Comparison of ENCODE assay signal across 8 cellular contexts in the genomic region with DNA sequence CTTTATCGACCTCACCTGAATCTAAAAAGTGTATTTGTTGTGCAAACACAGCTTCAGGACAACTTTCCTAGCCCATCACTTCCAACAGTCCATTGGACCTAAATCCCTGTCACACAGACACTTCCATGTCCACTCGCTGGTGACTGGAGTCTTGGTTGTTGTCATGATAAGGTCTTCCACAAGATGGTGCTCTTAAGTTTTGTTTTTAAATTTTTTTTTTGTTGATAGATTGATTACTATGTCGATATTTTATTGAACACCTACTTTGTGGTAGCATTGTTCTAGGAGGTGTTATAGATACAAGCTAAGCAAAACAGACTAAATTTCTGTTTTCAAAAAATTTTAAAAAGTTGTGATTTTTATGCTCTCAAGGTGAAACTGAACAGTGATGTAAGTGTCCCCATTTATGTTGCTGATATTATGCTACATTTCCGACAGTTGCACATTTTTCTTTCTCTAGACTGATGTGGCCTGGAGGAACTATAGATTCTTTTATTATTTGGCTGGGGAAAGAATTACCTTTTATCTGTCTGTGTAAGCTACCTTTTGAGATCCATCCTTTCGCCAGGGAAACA.
A peak's percentile ranks its signal among the peaks of the same experiment; 100 is the strongest.
DNase-seq lines count a peak whose midpoint lies in the region; ATAC-seq and TF ChIP-seq lines count a peak whose summit lies in the region.

No MANE protein-coding gene starts in this region.

- no peak overlapping the region for H3K27ac ChIP-seq in 22Rv1

- no peak for ATAC-seq in stimulated activated effector memory CD8-positive, alpha-beta T cell treated with anti-CD3 and anti-CD28 coated beads, Interleukin-12 subunit alpha, Interleukin-12 subunit beta, amount 100 ng/mL, for 72 hours
- no peak for ATAC-seq in HG03175 (IDR thresholded peaks at IDR 0.05; ENCODE audit: unreplicated experiment)

- TF ChIP-seq CTCF in 22Rv1 (IDR thresholded peaks at IDR 0.05): peak; percentile 65
- TF ChIP-seq CTCF in fibroblast of mammary gland (conservative IDR thresholded peaks at IDR 0.05; ENCODE audit: control insufficient read depth, insufficient read depth, low read depth, low read length): peak; percentile 56

- H3K4me1 Mint-ChIP-seq in stimulated activated effector memory CD8-positive, alpha-beta T cell treated with anti-CD3 and anti-CD28 coated beads, Interleukin-12 subunit alpha, Interleukin-12 subunit beta, amount 100 ng/mL, for 72 hours: no peaks in the 10 kb centered on the region

- H3K4me3 Mint-ChIP-seq in stimulated activated effector memory CD8-positive, alpha-beta T cell treated with anti-CD3 and anti-CD28 coated beads, Interleukin-12 subunit alpha, Interleukin-12 subunit beta, amount 100 ng/mL, for 72 hours: no peak overlapping the region

- no peaks in the 10 kb centered on the region for H3K36me3 Mint-ChIP-seq in stimulated activated effector memory CD8-positive, alpha-beta T cell treated with anti-CD3 and anti-CD28 coated beads, Interleukin-12 subunit alpha, Interleukin-12 subunit beta, amount 100 ng/mL, for 72 hours

- no peaks in the 10 kb centered on the region for H3K9me3 Mint-ChIP-seq in stimulated activated effector memory CD8-positive, alpha-beta T cell treated with anti-CD3 and anti-CD28 coated beads, Interleukin-12 subunit alpha, Interleukin-12 subunit beta, amount 100 ng/mL, for 72 hours

- no peak overlapping the region for H3K27ac Mint-ChIP-seq in stimulated activated effector memory CD8-positive, alpha-beta T cell treated with anti-CD3 and anti-CD28 coated beads, Interleukin-12 subunit alpha, Interleukin-12 subunit beta, amount 100 ng/mL, for 72 hours

- DNase-seq in EH (ENCODE audit: low read depth) (peak; percentile 26), NCI-H82 (lab: John Stamatoyannopoulos, UW) (peak; percentile 61), fibroblast of mammary gland (ENCODE audit: low read depth) (peak; percentile 39), GM19238 (ENCODE audit: insufficient read length, low spot score) (no peak)
- DNase-seq in stimulated activated effector memory CD8-positive, alpha-beta T cell treated with anti-CD3 and anti-CD28 coated beads, Interleukin-12 subunit alpha, Interleukin-12 subunit beta, amount 100 ng/mL, for 72 hours (ENCODE audit: low spot score in 2 of 2): no peak
- no peak for DNase-seq in central memory CD4-positive, alpha-beta T cell

- H3K4me3 ChIP-seq in fibroblast of mammary gland (ENCODE audit: control insufficient read depth, low read depth, low read length): no peak overlapping the region

Comparison
In these comparisons a context has a peak if more than half of its experiments do, and no peak if none do; other contexts are left out.
1. DNase-seq: peak in EH (single experiment), NCI-H82 (single experiment) and fibroblast of mammary gland (single experiment); none in stimulated activated effector memory CD8-positive, alpha-beta T cell treated with anti-CD3 and anti-CD28 coated beads, Interleukin-12 subunit alpha, Interleukin-12 subunit beta, amount 100 ng/mL, for 72 hours (0 of 2), central memory CD4-positive, alpha-beta T cell (single experiment) and GM19238 (single experiment).